Comparison of ENCODE assay signal across 8 cellular contexts in genomic region chr7:117993377-117994003, GRCh38.
DNase-seq lines count a peak whose midpoint lies in the region; ATAC-seq and TF ChIP-seq lines count a peak whose summit lies in the region.

No MANE protein-coding gene starts in this region.

- intact Hi-C loops in gastrocnemius medialis (cut with DNase I; ENCODE audit: low total_unique reads), result no loop called here

- H3K4me3 ChIP-seq in gastrocnemius medialis, result no peak overlapping the region

- no peak for TF ChIP-seq POLR2A in gastrocnemius medialis (IDR thresholded peaks at IDR 0.05)

- H3K4me1 ChIP-seq in gastrocnemius medialis, result no peaks in the 10 kb centered on the region

- H3K36me3 Mint-ChIP-seq in activated naive CD8-positive, alpha-beta T cell treated with anti-CD3 and anti-CD28 coated beads for 36 hours, result no peaks in the 10 kb centered on the region
- H3K36me3 Mint-ChIP-seq in activated naive CD4-positive, alpha-beta T cell treated with anti-CD3 and anti-CD28 coated beads, Interleukin-2, amount 50 U/mL, for 72 hours, result no peaks in the 10 kb centered on the region

- no peaks in the 10 kb centered on the region for H3K9me3 Mint-ChIP-seq in activated naive CD8-positive, alpha-beta T cell treated with anti-CD3 and anti-CD28 coated beads for 36 hours
- no peaks in the 10 kb centered on the region for H3K9me3 Mint-ChIP-seq in activated naive CD4-positive, alpha-beta T cell treated with anti-CD3 and anti-CD28 coated beads, Interleukin-2, amount 50 U/mL, for 72 hours

- ATAC-seq in GM18499 (IDR thresholded peaks at IDR 0.05; ENCODE audit: insufficient read depth, unreplicated experiment) (peak; percentile 89), HG02623 (IDR thresholded peaks at IDR 0.05; ENCODE audit: unreplicated experiment) (peak; percentile 97), gastrocnemius medialis (no peak)
- no peak for ATAC-seq in activated naive CD4-positive, alpha-beta T cell treated with anti-CD3 and anti-CD28 coated beads, Interleukin-2, amount 50 U/mL, for 72 hours

- H3K27me3 Mint-ChIP-seq in activated naive CD8-positive, alpha-beta T cell treated with anti-CD3 and anti-CD28 coated beads for 36 hours, result peaks cover 10% of the 10 kb centered on the region

- DNase-seq in Ammon's horn (ENCODE audit: low spot score) (peak; percentile 52), MV-4-11 (lab: John Stamatoyannopoulos, UW) (peak; percentile 12), kidney tubule cell (ENCODE audit: low spot score) (peak; percentile 65), gastrocnemius medialis (no peak)
- peak; percentile 3 for DNase-seq in activated naive CD8-positive, alpha-beta T cell treated with anti-CD3 and anti-CD28 coated beads for 36 hours
- no peak for DNase-seq in activated naive CD4-positive, alpha-beta T cell treated with anti-CD3 and anti-CD28 coated beads, Interleukin-2, amount 50 U/mL, for 72 hours (ENCODE audit: low spot score in 2 of 2)

- H3K27me3 ChIP-seq in gastrocnemius medialis, result no peaks in the 10 kb centered on the region

- no peak overlapping the region for H3K27ac ChIP-seq in gastrocnemius medialis

- H3K36me3 ChIP-seq in gastrocnemius medialis, result no peaks in the 10 kb centered on the region

- TF ChIP-seq CTCF in gastrocnemius medialis (IDR thresholded peaks at IDR 0.05 in 4 of 5, conservative IDR thresholded peaks at IDR 0.05 in 1 of 5), result no peak

- H3K9me3 ChIP-seq in gastrocnemius medialis, result no peaks in the 10 kb centered on the region

- H3K27ac Mint-ChIP-seq in activated naive CD8-positive, alpha-beta T cell treated with anti-CD3 and anti-CD28 coated beads for 36 hours, result no peak overlapping the region
- no peak overlapping the region for H3K27ac Mint-ChIP-seq in activated naive CD4-positive, alpha-beta T cell treated with anti-CD3 and anti-CD28 coated beads, Interleukin-2, amount 50 U/mL, for 72 hours

- H3K4me1 Mint-ChIP-seq in activated naive CD8-positive, alpha-beta T cell treated with anti-CD3 and anti-CD28 coated beads for 36 hours, result no peaks in the 10 kb centered on the region

- H3K4me3 Mint-ChIP-seq in activated naive CD8-positive, alpha-beta T cell treated with anti-CD3 and anti-CD28 coated beads for 36 hours, result no peak overlapping the region

- in situ Hi-C loops in gastrocnemius medialis (cut with MboI; ENCODE audit: low sequenced_read_pairs in 4 of 4), result no loop called here

Comparison
In these comparisons a context has a peak if more than half of its experiments do, and no peak if none do; other contexts are left out.
1. DNase-seq: peak in Ammon's horn (single experiment), MV-4-11 (single experiment), activated naive CD8-positive, alpha-beta T cell treated with anti-CD3 and anti-CD28 coated beads for 36 hours (single experiment) and kidney tubule cell (single experiment); none in activated naive CD4-positive, alpha-beta T cell treated with anti-CD3 and anti-CD28 coated beads, Interleukin-2, amount 50 U/mL, for 72 hours (0 of 2) and gastrocnemius medialis (0 of 2).
2. ATAC-seq: peak in GM18499 (single experiment) and HG02623 (single experiment); none in activated naive CD4-positive, alpha-beta T cell treated with anti-CD3 and anti-CD28 coated beads, Interleukin-2, amount 50 U/mL, for 72 hours (0 of 2) and gastrocnemius medialis (0 of 2).